20 cellular contexts compared by ENCODE assay signal in genomic region chr12:43964966-43965365, GRCh38.
DNase-seq lines count a peak whose midpoint lies in the region; TF ChIP-seq lines count a peak whose summit lies in the region.
"Had no signal": no experiment of that assay in that cellular context is flagged by ENCODE, and none has a peak within 500 bp of the region (broad histone marks: within the 10 kb centered on the region; RNA-seq: fewer than 3 reads in every experiment).

No MANE protein-coding gene starts in this region.

- no peak for TF ChIP-seq CTCF in fibroblast of pulmonary artery (IDR thresholded peaks at IDR 0.05; ENCODE audit: low read length, missing control alignments)

- no peak overlapping the region for H3K9ac ChIP-seq in adipocyte (ENCODE audit: low read length)

- H3K4me3 ChIP-seq in adipocyte (ENCODE audit: low read length) (no peak overlapping the region), fibroblast of pulmonary artery (replicated peaks; ENCODE audit: low read depth, low read length) (no peak overlapping the region)
- H3K4me3 ChIP-seq: K562, lower lobe of right lung, upper lobe of right lung had no signal

- H3K36me3 ChIP-seq in adipocyte (ENCODE audit: control insufficient read depth, insufficient read depth, low read length, severe bottlenecking), result no peaks in the 10 kb centered on the region
- H3K36me3 ChIP-seq: lower lobe of right lung, neutrophil, upper lobe of right lung had no signal

- H3K9me3 ChIP-seq in adipocyte (ENCODE audit: control insufficient read depth, low read length), result no peaks in the 10 kb centered on the region
- H3K9me3 ChIP-seq: lower lobe of right lung, neutrophil, upper lobe of right lung had no signal

- no peaks in the 10 kb centered on the region for H3K27me3 ChIP-seq in adipocyte (replicated peaks; ENCODE audit: control insufficient read depth, insufficient read depth, low read length)
- H3K27me3 ChIP-seq: neutrophil, upper lobe of right lung had no signal

- peak; percentile 59 for DNase-seq in M059J (ENCODE audit: low read depth)
- DNase-seq in adipocyte (ENCODE audit: low read depth), result peak; percentile 32
- peak; percentile 63 for DNase-seq in fibroblast of pulmonary artery (ENCODE audit: low read depth)
- peak; percentile 57 for DNase-seq in non-pigmented ciliary epithelial cell (ENCODE audit: low read depth)
- DNase-seq in ecto neural progenitor cell (ENCODE audit: low spot score), result no peak
- DNase-seq in activated CD8-positive, alpha-beta memory T cell treated with anti-CD3 and anti-CD28 coated beads, Interleukin-2, amount 50 U/mL, for 48 hours, result no peak
- no peak for DNase-seq in SK-N-DZ (ENCODE audit: low spot score)
- DNase-seq: activated CD4-positive, CD25-positive, alpha-beta regulatory T cell treated with anti-CD3 and anti-CD28 coated beads, Interleukin-2, amount 50 U/mL, for 72 hours; activated naive CD8-positive, alpha-beta T cell treated with anti-CD3 and anti-CD28 coated beads for 36 hours; effector CD4-positive, alpha-beta T cell; immature natural killer cell; lower lobe of right lung; NCI-H187; NCI-H510A treated with DMSO at 0.1 percent for 48 hours; stimulated activated CD4-positive, alpha-beta T cell treated with anti-CD3 and anti-CD28 coated beads, Interleukin-12 subunit alpha, Interleukin-12 subunit beta, amount 100 ng/mL, for 4 hours; stimulated activated CD8-positive, alpha-beta memory T cell treated with anti-CD3 and anti-CD28 coated beads, Interleukin-4, amount 100 ng/mL, for 48 hours; SW 1271; upper lobe of right lung had no signal

- peaks cover 3% of the 10 kb centered on the region for H3K4me1 ChIP-seq in adipocyte (ENCODE audit: control insufficient read depth, insufficient read depth, low read length)
- H3K4me1 ChIP-seq: lower lobe of right lung, upper lobe of right lung had no signal

Comparison
In these comparisons a context has a peak if more than half of its experiments do, and no peak if none do; other contexts are left out.
1. DNase-seq: peak in M059J (single experiment), adipocyte (single experiment), fibroblast of pulmonary artery (single experiment) and non-pigmented ciliary epithelial cell (single experiment); none in ecto neural progenitor cell (single experiment), activated CD8-positive, alpha-beta memory T cell treated with anti-CD3 and anti-CD28 coated beads, Interleukin-2, amount 50 U/mL, for 48 hours (single experiment) and SK-N-DZ (single experiment).